Comparison of ENCODE assay signal across 17 cellular contexts in genomic region chr3:98012974-98013373, GRCh38. TPM values are rescaled to one million over a fixed set of nuclear protein-coding genes. Genes with fewer than 3 reads are reported as not detected.
DNase-seq lines count a peak whose midpoint lies in the region; ATAC-seq and TF ChIP-seq lines count a peak whose summit lies in the region.
"Had no signal": no experiment of that assay in that cellular context is flagged by ENCODE, and none has a peak within 500 bp of the region (broad histone marks: within the 10 kb centered on the region; RNA-seq: fewer than 3 reads in every experiment).

No MANE protein-coding gene starts in this region.

- no peak for TF ChIP-seq CTCF in cardiac fibroblast (IDR thresholded peaks at IDR 0.05; ENCODE audit: low read depth, low read length)
- TF ChIP-seq CTCF in GM10266 (IDR thresholded peaks at IDR 0.05; ENCODE audit: control insufficient read depth, insufficient read depth, low read depth, missing control alignments), result no peak

- no peak overlapping the region for H3K27ac ChIP-seq in right cardiac atrium (ENCODE audit: low read length)

- ATAC-seq in right cardiac atrium (peak; percentile 51 to 79), GM19467 (IDR thresholded peaks at IDR 0.05; ENCODE audit: unreplicated experiment) (no peak)

- H3K9me3 ChIP-seq in right cardiac atrium (ENCODE audit: control insufficient read depth, low read length), result no peaks in the 10 kb centered on the region
- H3K9me3 ChIP-seq: BE2C, breast epithelium, sigmoid colon, suprapubic skin had no signal

- H3K4me1 ChIP-seq in right cardiac atrium (ENCODE audit: control insufficient read depth, insufficient read depth, low read length), result no peaks in the 10 kb centered on the region
- H3K4me1 ChIP-seq: breast epithelium had no signal

- no peaks in the 10 kb centered on the region for H3K27me3 ChIP-seq in right cardiac atrium (ENCODE audit: control insufficient read depth, insufficient read depth)
- H3K27me3 ChIP-seq: BE2C, breast epithelium, sigmoid colon, suprapubic skin had no signal

- WGBS in right cardiac atrium, result 58% methylated on average over 2 of the region's 2 CpGs

- intact Hi-C loops in right cardiac atrium (cut with DNase I), result no loop called here

- H3K4me3 ChIP-seq in cardiac fibroblast (replicated peaks in 1 of 2; ENCODE audit: low read depth in 2 of 2, low read length in 2 of 2) (no peak overlapping the region), right cardiac atrium (ENCODE audit: low read length) (no peak overlapping the region), skeletal muscle cell (ENCODE audit: low read depth, low read length) (no peak overlapping the region)
- H3K4me3 ChIP-seq: breast epithelium, sigmoid colon, suprapubic skin had no signal

- DNase-seq in GM03348 (ENCODE audit: low spot score) (peak; percentile 11), cardiac fibroblast (ENCODE audit: low read depth in 2 of 2) (peak; percentile 46 to 61), right cardiac atrium (no peak), skeletal muscle cell (ENCODE audit: low read depth) (peak; percentile 30), GM10266 (ENCODE audit: extremely low spot score) (no peak), putamen (ENCODE audit: low spot score) (no peak), NCI-H2171 treated with DMSO at 0.1 percent for 48 hours (lab: John Stamatoyannopoulos, UW) (no peak)
- DNase-seq: activated CD4-positive, alpha-beta T cell treated with anti-CD3 and anti-CD28 coated beads for 4 hours; activated naive CD4-positive, alpha-beta T cell treated with Interleukin-2 at 50 U/mL for 16 hours; DMS 273 treated with DMSO at 0.1 percent for 48 hours; sigmoid colon; stimulated activated CD4-positive, alpha-beta T cell treated with anti-CD3 and anti-CD28 coated beads, Interleukin-2, amount 100 ng/mL, for 48 hours had no signal

RNA-seq across cellular contexts. Expression of gene GABRR3, which starts 22.1 kb away (rescaled TPM):
- total RNA-seq in right cardiac atrium, result not detected
- polyA plus RNA-seq in right cardiac atrium, result not detected
- total RNA-seq: breast epithelium, PC-3, sigmoid colon, suprapubic skin had no signal
- polyA plus RNA-seq: sigmoid colon had no signal

RNA-seq across cellular contexts. Expression of gene RIOX2, which starts 40.7 kb away (rescaled TPM):
- total RNA-seq in right cardiac atrium, result 10 to 100 TPM; 10.3 to 15.3 (median 13.0) TPM
- polyA plus RNA-seq in right cardiac atrium, result 9.3 TPM

Comparison
In these comparisons a context has a peak if more than half of its experiments do, and no peak if none do; other contexts are left out.
1. DNase-seq: peak in GM03348 (single experiment), cardiac fibroblast (2 of 2) and skeletal muscle cell (single experiment); none in right cardiac atrium (0 of 3), GM10266 (single experiment), putamen (single experiment) and NCI-H2171 treated with DMSO at 0.1 percent for 48 hours (single experiment).